In the genomic region with DNA sequence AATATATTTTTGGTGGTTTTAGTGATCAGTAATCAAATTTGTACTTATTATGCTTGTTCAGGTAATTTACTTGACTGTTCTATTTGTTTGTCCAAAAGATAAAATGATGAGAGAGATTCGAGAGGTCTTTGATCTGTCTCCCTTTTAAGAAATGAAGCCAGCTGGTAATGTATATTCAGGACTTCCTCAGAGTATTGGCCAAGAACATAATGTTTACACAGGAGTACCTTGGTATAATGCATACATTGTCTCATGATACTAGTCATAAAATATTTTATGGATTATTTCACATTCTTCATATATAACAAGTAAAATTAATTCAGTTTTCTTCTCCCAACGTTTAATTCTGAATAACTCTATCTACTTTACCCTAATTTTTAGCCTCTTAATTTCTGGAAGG, we compare ENCODE assay signal across 17 cellular contexts.
DNase-seq lines count a peak whose midpoint lies in the region; ATAC-seq and TF ChIP-seq lines count a peak whose summit lies in the region.
"Had no signal": no experiment of that assay in that cellular context is flagged by ENCODE, and none has a peak within 500 bp of the region (broad histone marks: within the 10 kb centered on the region; RNA-seq: fewer than 3 reads in every experiment).

No MANE protein-coding gene starts in this region.

- H2AFZ ChIP-seq in PC-3 (ENCODE audit: low read length), result no peak overlapping the region

- no peak for DNase-seq in CD4-positive, CD25-positive, alpha-beta regulatory T cell
- DNase-seq in HT-29 (ENCODE audit: low spot score), result peak; percentile 11
- peak; percentile 79 for DNase-seq in PC-3
- DNase-seq in left colon, result no peak
- no peak for DNase-seq in CD4-positive, alpha-beta memory T cell
- DNase-seq in G401 (ENCODE audit: low spot score), result no peak
- DNase-seq: CD4-positive, alpha-beta T cell; DMS153; DMS79; GF-D8; GOT3; H7 had no signal

- H3F3A ChIP-seq in PC-3 (ENCODE audit: low read length, unreplicated experiment), result peaks cover 8% of the 10 kb centered on the region

- POLR2A ChIA-PET in PC-3 (lab: Charles Lee; ENCODE audit: unreplicated experiment), result interaction anchor here (0.6 to 1.4 kb wide), 2 partner anchors 8 to 142 kb away, joined by 3 to 4 read pairs; no protein-coding TSS in a partner anchor
- POLR2A ChIA-PET in CD4-positive, alpha-beta memory T cell (lab: Charles Lee; ENCODE audit: partially characterized antibody), result interaction anchor here (0.6 kb wide), 2 partner anchors 184 to 408 kb away, joined by 3 read pairs; no protein-coding TSS in a partner anchor

- no peaks in the 10 kb centered on the region for H3K9me2 ChIP-seq in PC-3 (replicated peaks; ENCODE audit: low read length)

- H3K27me3 Mint-ChIP-seq in CD4-positive, CD25-positive, alpha-beta regulatory T cell, result no peaks in the 10 kb centered on the region
- H3K27me3 Mint-ChIP-seq in CD4-positive, alpha-beta memory T cell, result no peaks in the 10 kb centered on the region
- H3K27me3 Mint-ChIP-seq: B cell; CD4-positive, alpha-beta T cell had no signal

- H3K36me3 ChIP-seq in CD4-positive, CD25-positive, alpha-beta regulatory T cell (ENCODE audit: control insufficient read depth, insufficient read depth, low read length), result peaks cover 6% of the 10 kb centered on the region
- peaks cover 16% of the 10 kb centered on the region for H3K36me3 ChIP-seq in PC-3 (ENCODE audit: low read depth, low read length)
- no peaks in the 10 kb centered on the region for H3K36me3 ChIP-seq in CD4-positive, alpha-beta memory T cell (ENCODE audit: insufficient read depth, low read length)

- H3K4me1 ChIP-seq in CD4-positive, CD25-positive, alpha-beta regulatory T cell (ENCODE audit: control insufficient read depth, insufficient read depth, low read length, poor library complexity, severe bottlenecking), result no peaks in the 10 kb centered on the region
- H3K4me1 ChIP-seq in PC-3 (ENCODE audit: insufficient read depth, low read length), result peaks cover 18% of the 10 kb centered on the region
- H3K4me1 ChIP-seq in CD4-positive, alpha-beta memory T cell (ENCODE audit: insufficient read depth, low read length), result no peaks in the 10 kb centered on the region

- ATAC-seq in CD4-positive, CD25-positive, alpha-beta regulatory T cell (ENCODE audit: low read depth in 2 of 2), result no peak
- peak; percentile 94 for ATAC-seq in PC-3
- ATAC-seq in left colon, result peak; percentile 69
- no peak for ATAC-seq in GM18511 (IDR thresholded peaks at IDR 0.05; ENCODE audit: unreplicated experiment)
- ATAC-seq: HCT116, K562 had no signal

- H3K9me3 Mint-ChIP-seq in CD4-positive, CD25-positive, alpha-beta regulatory T cell, result no peaks in the 10 kb centered on the region
- H3K9me3 Mint-ChIP-seq in CD4-positive, alpha-beta memory T cell, result no peaks in the 10 kb centered on the region
- H3K9me3 Mint-ChIP-seq: CD4-positive, alpha-beta T cell had no signal

- no peaks in the 10 kb centered on the region for H3K27me3 ChIP-seq in CD4-positive, CD25-positive, alpha-beta regulatory T cell (ENCODE audit: control insufficient read depth, insufficient read depth, low read length)
- no peaks in the 10 kb centered on the region for H3K27me3 ChIP-seq in PC-3 (ENCODE audit: low read length)
- no peaks in the 10 kb centered on the region for H3K27me3 ChIP-seq in CD4-positive, alpha-beta memory T cell (ENCODE audit: insufficient read depth, low read length)

- H3K9ac ChIP-seq in PC-3 (ENCODE audit: low read length), result 0 out of 2 replicates have a peak overlapping the region, but pooled peaks have one; percentile 9
- H3K9ac ChIP-seq: BLaER1 treated with 17β-estradiol and CSF1 and Interleukin-3, amounts not matched to agents 10 nM and 100 nM had no signal

- no peaks in the 10 kb centered on the region for H3K4me1 Mint-ChIP-seq in CD4-positive, CD25-positive, alpha-beta regulatory T cell
- no peaks in the 10 kb centered on the region for H3K4me1 Mint-ChIP-seq in CD4-positive, alpha-beta memory T cell

- peaks cover 13% of the 10 kb centered on the region for H3K36me3 Mint-ChIP-seq in CD4-positive, CD25-positive, alpha-beta regulatory T cell
- peaks cover 11 to 24% of the 10 kb centered on the region in 2 donors for H3K36me3 Mint-ChIP-seq in CD4-positive, alpha-beta memory T cell

- CTCF ChIA-PET in PC-3 (lab: Charles Lee), result interaction anchor here (0.6 kb wide), 1 partner anchor 12 kb away, joined by 3 read pairs; no protein-coding TSS in a partner anchor
- CTCF ChIA-PET in CD4-positive, alpha-beta memory T cell (lab: Charles Lee; ENCODE audit: partially characterized antibody), result interaction anchor here (0.8 to 1.4 kb wide), 3 partner anchors 8 to 465 kb away, joined by 3 to 7 read pairs (median 5); no protein-coding TSS in a partner anchor

- no peak overlapping the region for H3K27ac Mint-ChIP-seq in CD4-positive, CD25-positive, alpha-beta regulatory T cell
- no peak overlapping the region for H3K27ac Mint-ChIP-seq in CD4-positive, alpha-beta memory T cell
- H3K27ac Mint-ChIP-seq: B cell; CD4-positive, alpha-beta T cell had no signal

- no peaks in the 10 kb centered on the region for H3K9me3 ChIP-seq in CD4-positive, CD25-positive, alpha-beta regulatory T cell (ENCODE audit: control insufficient read depth in 2 of 2, low read length in 2 of 2)
- H3K9me3 ChIP-seq in PC-3 (ENCODE audit: low read length), result no peaks in the 10 kb centered on the region
- H3K9me3 ChIP-seq in CD4-positive, alpha-beta memory T cell (ENCODE audit: control insufficient read depth in 1 of 2, low read length in 2 of 2), result no peaks in the 10 kb centered on the region
- H3K9me3 ChIP-seq: BLaER1 treated with 17β-estradiol and CSF1 and Interleukin-3, amounts not matched to agents 10 nM and 100 nM had no signal

- no peak for TF ChIP-seq CTCF in PC-3 (conservative IDR thresholded peaks at IDR 0.05; ENCODE audit: low read depth, low read length)

- intact Hi-C loops in PC-3 (cut with micrococcal nuclease) (no loop called here), left colon (cut with DNase I, micrococcal nuclease) (no loop called here)
- intact Hi-C loops in CD4-positive, alpha-beta memory T cell (cut with micrococcal nuclease), result no loop called here

- H3K4me3 ChIP-seq in CD4-positive, CD25-positive, alpha-beta regulatory T cell (ENCODE audit: low read depth, low read length), result no peak overlapping the region
- H3K4me3 ChIP-seq in PC-3 (ENCODE audit: low read length), result no peak overlapping the region
- H3K4me3 ChIP-seq in CD4-positive, alpha-beta memory T cell (ENCODE audit: low read length in 2 of 2), result no peak overlapping the region
- H3K4me3 ChIP-seq: BLaER1 treated with 17β-estradiol and CSF1 and Interleukin-3, amounts not matched to agents 10 nM and 100 nM; K562 had no signal

- in situ Hi-C loops in G401 (cut with HindIII; ENCODE audit: low sequenced_read_pairs), result no loop called here

- H4K20me1 ChIP-seq in PC-3 (ENCODE audit: low read length), result no peaks in the 10 kb centered on the region
- H4K20me1 ChIP-seq: BLaER1 treated with 17β-estradiol and CSF1 and Interleukin-3, amounts not matched to agents 10 nM and 100 nM had no signal

- no TSS peak for BruUV-seq in PC-3 (replicated peaks; lab: Mats Ljungman, UMichigan)

- peak overlapping the region; percentile 23 for H3K4me2 ChIP-seq in PC-3 (ENCODE audit: low read length)
- H3K4me2 ChIP-seq: BLaER1 treated with 17β-estradiol and CSF1 and Interleukin-3, amounts not matched to agents 10 nM and 100 nM had no signal

- H3K79me2 ChIP-seq in PC-3 (ENCODE audit: low read length), result no peaks in the 10 kb centered on the region

- H3K4me3 Mint-ChIP-seq in CD4-positive, CD25-positive, alpha-beta regulatory T cell, result no peak overlapping the region
- no peak overlapping the region for H3K4me3 Mint-ChIP-seq in CD4-positive, alpha-beta memory T cell
- H3K4me3 Mint-ChIP-seq: B cell; CD4-positive, alpha-beta T cell had no signal

- H3K27ac ChIP-seq in CD4-positive, CD25-positive, alpha-beta regulatory T cell (ENCODE audit: insufficient read depth, low read length, poor library complexity, severe bottlenecking), result peak overlapping the region; percentile 14
- H3K27ac ChIP-seq in PC-3 (ENCODE audit: low read length), result peak overlapping the region; percentile 52
- H3K27ac ChIP-seq in CD4-positive, alpha-beta memory T cell (ENCODE audit: low read depth, low read length), result no peak overlapping the region
- H3K27ac ChIP-seq: BLaER1 treated with 17β-estradiol and CSF1 and Interleukin-3, amounts not matched to agents 10 nM and 100 nM had no signal

Comparison
In these comparisons a context has a peak if more than half of its experiments do, and no peak if none do; other contexts are left out.
1. ATAC-seq: peak in PC-3 (single experiment) and left colon (single experiment); none in CD4-positive, CD25-positive, alpha-beta regulatory T cell (0 of 2) and GM18511 (single experiment).
2. DNase-seq: peak in HT-29 (single experiment) and PC-3 (single experiment); none in CD4-positive, CD25-positive, alpha-beta regulatory T cell (0 of 3), left colon (0 of 2), CD4-positive, alpha-beta memory T cell (0 of 5) and G401 (single experiment).